ENCODE assay signal across 20 cellular contexts in genomic region chr5:50574121-50574520, GRCh38.
DNase-seq lines count a peak whose midpoint lies in the region; ATAC-seq and TF ChIP-seq lines count a peak whose summit lies in the region.
"Had no signal": no experiment of that assay in that cellular context is flagged by ENCODE, and none has a peak within 500 bp of the region (broad histone marks: within the 10 kb centered on the region; RNA-seq: fewer than 3 reads in every experiment).

No MANE protein-coding gene starts in this region.

- no peak overlapping the region for H3K14ac ChIP-seq in mesenchymal stem cell (ENCODE audit: low read length in 2 of 2)

- H3K79me1 ChIP-seq in mesenchymal stem cell (replicated peaks; ENCODE audit: low read length, poor library complexity, severe bottlenecking), result no peaks in the 10 kb centered on the region

- no peak overlapping the region for H4K91ac ChIP-seq in mesenchymal stem cell (ENCODE audit: low read length)

- no peak overlapping the region for H4K8ac ChIP-seq in mesenchymal stem cell (ENCODE audit: low read length)

- H3K4me3 ChIP-seq in GM08714 (ENCODE audit: low read length), result peak overlapping the region; percentile 36; the same call in 1 of the 2 replicates
- no peak overlapping the region for H3K4me3 ChIP-seq in parathyroid adenoma (ENCODE audit: low read depth, low read length)
- no peak overlapping the region for H3K4me3 ChIP-seq in mesenchymal stem cell (ENCODE audit: insufficient read depth in 1 of 2, low read depth in 1 of 2, low read length in 2 of 2)
- H3K4me3 ChIP-seq: thyroid gland had no signal

- no peak overlapping the region for H2BK120ac ChIP-seq in mesenchymal stem cell (ENCODE audit: low read depth, low read length)

- no peaks in the 10 kb centered on the region for H3K9me3 Mint-ChIP-seq in activated naive CD8-positive, alpha-beta T cell (ENCODE audit: low read depth)
- H3K9me3 Mint-ChIP-seq in activated naive CD8-positive, alpha-beta T cell treated with anti-CD3 and anti-CD28 coated beads, Interleukin-2, amount 50 U/mL, for 24 hours, result peaks cover 6% of the 10 kb centered on the region
- no peaks in the 10 kb centered on the region for H3K9me3 Mint-ChIP-seq in progenitor cell of endocrine pancreas (ENCODE audit: low read depth)
- H3K9me3 Mint-ChIP-seq: endodermal cell, nephron progenitor cell had no signal

- no peak overlapping the region for H3K9ac ChIP-seq in parathyroid adenoma
- no peak overlapping the region for H3K9ac ChIP-seq in mesenchymal stem cell (ENCODE audit: low read length)

- H3K79me2 ChIP-seq in parathyroid adenoma, result no peaks in the 10 kb centered on the region

- H2BK5ac ChIP-seq in mesenchymal stem cell (ENCODE audit: low read depth, low read length, poor library complexity, severe bottlenecking), result no peak overlapping the region

- peak overlapping the region; percentile 38 for H3K4me3 Mint-ChIP-seq in activated naive CD8-positive, alpha-beta T cell
- H3K4me3 Mint-ChIP-seq in activated naive CD8-positive, alpha-beta T cell treated with anti-CD3 and anti-CD28 coated beads, Interleukin-2, amount 50 U/mL, for 24 hours, result no peak overlapping the region
- H3K4me3 Mint-ChIP-seq in progenitor cell of endocrine pancreas (ENCODE audit: low read depth), result no peak overlapping the region
- H3K4me3 Mint-ChIP-seq: brain, endodermal cell, nephron progenitor cell had no signal

- H3K4me1 Mint-ChIP-seq in activated naive CD8-positive, alpha-beta T cell (ENCODE audit: low read depth), result peaks cover 19% of the 10 kb centered on the region
- H3K4me1 Mint-ChIP-seq in activated naive CD8-positive, alpha-beta T cell treated with anti-CD3 and anti-CD28 coated beads, Interleukin-2, amount 50 U/mL, for 24 hours, result peaks cover 18% of the 10 kb centered on the region
- no peaks in the 10 kb centered on the region for H3K4me1 Mint-ChIP-seq in progenitor cell of endocrine pancreas (ENCODE audit: low read depth)
- H3K4me1 Mint-ChIP-seq: endodermal cell had no signal

- no peak overlapping the region for H2BK15ac ChIP-seq in mesenchymal stem cell (ENCODE audit: low read depth, poor library complexity, severe bottlenecking)

- no peak overlapping the region for H3K23ac ChIP-seq in mesenchymal stem cell (ENCODE audit: low read length in 2 of 2)

- whole genome bisulfite sequencing in mesenchymal stem cell, result no CpG with 5 or more reads among the region's 3 CpGs

- H3K27ac Mint-ChIP-seq in activated naive CD8-positive, alpha-beta T cell, result no peak overlapping the region
- no peak overlapping the region for H3K27ac Mint-ChIP-seq in activated naive CD8-positive, alpha-beta T cell treated with anti-CD3 and anti-CD28 coated beads, Interleukin-2, amount 50 U/mL, for 24 hours
- no peak overlapping the region for H3K27ac Mint-ChIP-seq in progenitor cell of endocrine pancreas
- H3K27ac Mint-ChIP-seq: activated B cell treated with CpG ODN at 0.5 μM for 24 hours; activated T-helper 2 cell treated with anti-CD3 and anti-CD28 coated beads, Interferon-gamma antibody, Interleukin-2, Interleukin-4, amounts not matched to agents 10 μg/mL and 5 μg/mL and 100 μg/mL, durations not matched to agents 14 hours and 24 hours and 36 hours; brain; endodermal cell; nephron progenitor cell had no signal

- TF ChIP-seq CTCF in VCaP (conservative IDR thresholded peaks at IDR 0.05) (no peak), parathyroid adenoma (IDR thresholded peaks at IDR 0.05) (no peak), progenitor cell of endocrine pancreas (IDR thresholded peaks at IDR 0.05; ENCODE audit: unreplicated experiment) (no peak)

- ATAC-seq in activated naive CD8-positive, alpha-beta T cell treated with anti-CD3 and anti-CD28 coated beads, Interleukin-2, amount 50 U/mL, for 24 hours, result no peak
- no peak for ATAC-seq in GM18511 (IDR thresholded peaks at IDR 0.05; ENCODE audit: unreplicated experiment)

- no peak overlapping the region for H2AK5ac ChIP-seq in mesenchymal stem cell (ENCODE audit: low read length, severe bottlenecking)

- H3K4me1 ChIP-seq in parathyroid adenoma, result peaks cover 18% of the 10 kb centered on the region
- no peaks in the 10 kb centered on the region for H3K4me1 ChIP-seq in mesenchymal stem cell (ENCODE audit: control insufficient read depth, insufficient read depth, low read depth, low read length)

- H3K27ac ChIP-seq in VCaP, result peak overlapping the region; percentile 70
- H3K27ac ChIP-seq in parathyroid adenoma, result no peak overlapping the region
- no peak overlapping the region for H3K27ac ChIP-seq in mesenchymal stem cell (ENCODE audit: low read length, poor library complexity, severe bottlenecking)

- no peak for DNase-seq in activated naive CD8-positive, alpha-beta T cell treated with anti-CD3 and anti-CD28 coated beads, Interleukin-2, amount 50 U/mL, for 24 hours
- no peak for DNase-seq in mesenchymal stem cell
- no peak for DNase-seq in progenitor cell of endocrine pancreas (ENCODE audit: low spot score, unreplicated experiment)
- DNase-seq: activated B cell treated with CpG ODN at 0.5 μM for 24 hours; activated CD8-positive, alpha-beta memory T cell treated with anti-CD3 and anti-CD28 coated beads for 24 hours; endodermal cell; Kasumi-1; mesendoderm; NCI-H1436; nephron progenitor cell; Right ventricle myocardium superior; stimulated activated CD4-positive, alpha-beta T cell treated with anti-CD3 and anti-CD28 coated beads, Interleukin-2, amount 100 ng/mL, for 24 hours; thyroid gland had no signal

- no peak overlapping the region for H2BK12ac ChIP-seq in mesenchymal stem cell (ENCODE audit: low read length in 2 of 2)

- H2AFZ ChIP-seq in parathyroid adenoma (peak overlapping the region; percentile 47), mesenchymal stem cell (ENCODE audit: low read depth, low read length) (no peak overlapping the region)

- H3K36me3 Mint-ChIP-seq in activated naive CD8-positive, alpha-beta T cell, result peaks cover 5% of the 10 kb centered on the region
- H3K36me3 Mint-ChIP-seq in activated naive CD8-positive, alpha-beta T cell treated with anti-CD3 and anti-CD28 coated beads, Interleukin-2, amount 50 U/mL, for 24 hours (ENCODE audit: low read depth), result peaks cover 2% of the 10 kb centered on the region
- no peaks in the 10 kb centered on the region for H3K36me3 Mint-ChIP-seq in progenitor cell of endocrine pancreas (ENCODE audit: insufficient read depth)
- H3K36me3 Mint-ChIP-seq: brain had no signal

- no peak overlapping the region for H3K18ac ChIP-seq in mesenchymal stem cell (ENCODE audit: low read depth in 1 of 2, low read length in 2 of 2)

- H3K4me2 ChIP-seq in parathyroid adenoma (ENCODE audit: low read length) (no peak overlapping the region), mesenchymal stem cell (ENCODE audit: low read length, poor library complexity, severe bottlenecking) (no peak overlapping the region)

- H3K36me3 ChIP-seq in parathyroid adenoma (ENCODE audit: control insufficient read depth, insufficient read depth, low read length), result no peaks in the 10 kb centered on the region
- no peaks in the 10 kb centered on the region for H3K36me3 ChIP-seq in mesenchymal stem cell (ENCODE audit: control insufficient read depth in 1 of 2, insufficient read depth in 2 of 2, low read depth in 1 of 2, low read length in 2 of 2)
- H3K36me3 ChIP-seq: thyroid gland had no signal

- H3K4ac ChIP-seq in mesenchymal stem cell (ENCODE audit: low read depth in 1 of 2, low read length in 2 of 2), result no peak overlapping the region

- H3K9me3 ChIP-seq in parathyroid adenoma (ENCODE audit: control insufficient read depth, low read length) (no peaks in the 10 kb centered on the region), mesenchymal stem cell (ENCODE audit: control insufficient read depth, low read length) (no peaks in the 10 kb centered on the region)
- H3K9me3 ChIP-seq: thyroid gland had no signal

- H3K27me3 Mint-ChIP-seq in activated naive CD8-positive, alpha-beta T cell, result no peaks in the 10 kb centered on the region
- no peaks in the 10 kb centered on the region for H3K27me3 Mint-ChIP-seq in activated naive CD8-positive, alpha-beta T cell treated with anti-CD3 and anti-CD28 coated beads, Interleukin-2, amount 50 U/mL, for 24 hours
- H3K27me3 Mint-ChIP-seq in progenitor cell of endocrine pancreas, result no peaks in the 10 kb centered on the region
- H3K27me3 Mint-ChIP-seq: activated B cell treated with CpG ODN at 0.5 μM for 24 hours had no signal

- H3K27me3 ChIP-seq in parathyroid adenoma (ENCODE audit: control insufficient read depth, insufficient read depth, low read length) (no peaks in the 10 kb centered on the region), mesenchymal stem cell (ENCODE audit: control insufficient read depth in 1 of 2, insufficient read depth in 1 of 2, low read length in 2 of 2) (no peaks in the 10 kb centered on the region)
- H3K27me3 ChIP-seq: thyroid gland had no signal
